In genomic region chr20:17971571-17972013, GRCh38 we compare ENCODE assay signal across 1 cellular context.
A peak's percentile ranks its signal among the peaks of the same experiment; 100 is the strongest.
TF ChIP-seq lines count a peak whose summit lies in the region.

No MANE protein-coding gene starts in this region.

TF ChIP-seq in HepG2, 621 proteins besides CTCF, POLR2A, EP300 and RAD21 (continued from another document and continues in another):
- TF ChIP-seq ZNF142 (CRISPR knock-in tag; IDR thresholded peaks at IDR 0.05) (no peak), FUBP1 (CRISPR knock-in tag; IDR thresholded peaks at IDR 0.05; ENCODE audit: borderline replicate concordance) (no peak), STAT5B (CRISPR knock-in tag; IDR thresholded peaks at IDR 0.05) (no peak), ZNF251 (CRISPR knock-in tag; IDR thresholded peaks at IDR 0.05) (no peak), SNAI1 (CRISPR knock-in tag; IDR thresholded peaks at IDR 0.05; ENCODE audit: borderline replicate concordance) (no peak), NFIC (IDR thresholded peaks at IDR 0.05; ENCODE audit: low read length) (0 out of 2 replicates have a peak, but pooled peaks have one; percentile 18), SYNCRIP (IDR thresholded peaks at IDR 0.05; ENCODE audit: insufficient read depth, low read depth, low read length) (no peak), ZFP36L1 (CRISPR knock-in tag; IDR thresholded peaks at IDR 0.05) (0 out of 2 replicates have a peak, but pooled peaks have one; percentile 16), ZNF737 (CRISPR knock-in tag; IDR thresholded peaks at IDR 0.05; ENCODE audit: borderline replicate concordance) (no peak), ZNF605 (CRISPR knock-in tag; IDR thresholded peaks at IDR 0.05) (no peak), ZNF703 (CRISPR knock-in tag; IDR thresholded peaks at IDR 0.05; ENCODE audit: borderline replicate concordance) (no peak), ZNF724P (CRISPR knock-in tag; IDR thresholded peaks at IDR 0.05; ENCODE audit: borderline replicate concordance) (no peak), KLF6 (CRISPR knock-in tag; IDR thresholded peaks at IDR 0.05) (no peak), ZFAT (CRISPR knock-in tag; conservative IDR thresholded peaks at IDR 0.05) (no peak), NPAS2 (CRISPR knock-in tag; IDR thresholded peaks at IDR 0.05; ENCODE audit: borderline replicate concordance) (no peak), ZNF367 (CRISPR knock-in tag; IDR thresholded peaks at IDR 0.05; ENCODE audit: borderline replicate concordance) (no peak), AHDC1 (CRISPR knock-in tag; IDR thresholded peaks at IDR 0.05; ENCODE audit: borderline replicate concordance) (no peak), GLI4 (CRISPR knock-in tag; IDR thresholded peaks at IDR 0.05; ENCODE audit: borderline replicate concordance) (no peak), SRSF9 (IDR thresholded peaks at IDR 0.05; ENCODE audit: borderline replicate concordance, insufficient read depth, low read depth, low read length, poor library complexity, severe bottlenecking) (no peak), HNRNPUL1 (IDR thresholded peaks at IDR 0.05; ENCODE audit: low read depth, low read length) (no peak), SALL2 (CRISPR knock-in tag; IDR thresholded peaks at IDR 0.05) (no peak), ZNF292 (CRISPR knock-in tag; IDR thresholded peaks at IDR 0.05; ENCODE audit: borderline replicate concordance, low read depth) (no peak), ZNF577 (CRISPR knock-in tag; IDR thresholded peaks at IDR 0.05; ENCODE audit: borderline replicate concordance, low read depth) (no peak), U2AF1 (optimal IDR thresholded peaks at IDR 0.05; ENCODE audit: low read depth, low read length) (no peak), ZNF841 (CRISPR knock-in tag; IDR thresholded peaks at IDR 0.05; ENCODE audit: borderline replicate concordance) (no peak), FOSL2 (CRISPR knock-in tag; IDR thresholded peaks at IDR 0.05) (no peak; the same call in 1 of the 2 replicates), ZNF614 (CRISPR knock-in tag; IDR thresholded peaks at IDR 0.05; ENCODE audit: borderline replicate concordance) (peak; percentile 52; the same call in 1 of the 2 replicates), MTA1 (CRISPR knock-in tag; IDR thresholded peaks at IDR 0.05; ENCODE audit: borderline replicate concordance) (no peak), KDM1A (CRISPR knock-in tag; IDR thresholded peaks at IDR 0.05) (no peak), BHLHE40 (IDR thresholded peaks at IDR 0.05; ENCODE audit: low read length) (no peak), HDAC1 (CRISPR knock-in tag; IDR thresholded peaks at IDR 0.05) (peak; percentile 53; the same call in 1 of the 2 replicates), YEATS2 (CRISPR knock-in tag; IDR thresholded peaks at IDR 0.05; ENCODE audit: borderline replicate concordance) (no peak), ELF3 (CRISPR knock-in tag; IDR thresholded peaks at IDR 0.05) (peak; percentile 40; the same call in 1 of the 2 replicates), ZNF263 (CRISPR knock-in tag; IDR thresholded peaks at IDR 0.05) (peak; percentile 94), ZNF530 (CRISPR knock-in tag; IDR thresholded peaks at IDR 0.05; ENCODE audit: low read depth) (no peak), FOSL1 (CRISPR knock-in tag; IDR thresholded peaks at IDR 0.05; ENCODE audit: borderline replicate concordance) (no peak), ETV6 (CRISPR knock-in tag; conservative IDR thresholded peaks at IDR 0.05) (no peak), TCF7L2 (IDR thresholded peaks at IDR 0.05; ENCODE audit: low read depth, low read length) (no peak), ZNF484 (CRISPR knock-in tag; IDR thresholded peaks at IDR 0.05; ENCODE audit: borderline replicate concordance, low read depth) (no peak), SAFB2 (CRISPR knock-in tag; IDR thresholded peaks at IDR 0.05; ENCODE audit: borderline replicate concordance, low read depth) (no peak), POGZ (CRISPR knock-in tag; IDR thresholded peaks at IDR 0.05) (no peak), UBTF (CRISPR knock-in tag; IDR thresholded peaks at IDR 0.05) (peak; percentile 39; the same call in 1 of the 2 replicates), IKZF4 (CRISPR knock-in tag; IDR thresholded peaks at IDR 0.05; ENCODE audit: borderline replicate concordance, low read depth, not compliant biosample characterization) (no peak), ARID4A (CRISPR knock-in tag; IDR thresholded peaks at IDR 0.05; ENCODE audit: borderline replicate concordance) (peak; percentile 37; the same call in 1 of the 2 replicates), ZNF557 (CRISPR knock-in tag; IDR thresholded peaks at IDR 0.05) (no peak), ATAD3A (CRISPR knock-in tag; IDR thresholded peaks at IDR 0.05) (no peak)
